In genomic region chr10:86410542-86411124, GRCh38 we compare ENCODE assay signal across 1 cellular context.
TF ChIP-seq lines count a peak whose summit lies in the region.

No MANE protein-coding gene starts in this region.

TF ChIP-seq in IMR-90, 13 proteins besides CTCF, POLR2A, EP300 and RAD21:
- no peak for TF ChIP-seq SMC3 (IDR thresholded peaks at IDR 0.05; ENCODE audit: low read depth, low read length)
- no peak for TF ChIP-seq CEBPB (IDR thresholded peaks at IDR 0.05; ENCODE audit: low read depth, low read length)
- TF ChIP-seq CHD1 (IDR thresholded peaks at IDR 0.05; ENCODE audit: low read depth, low read length): no peak
- TF ChIP-seq RCOR1 (IDR thresholded peaks at IDR 0.05; ENCODE audit: insufficient replicate concordance, low read length): peak; percentile 18
- no peak for TF ChIP-seq MAZ (IDR thresholded peaks at IDR 0.05; ENCODE audit: borderline replicate concordance, low read depth, low read length)
- TF ChIP-seq NFE2L2 (IDR thresholded peaks at IDR 0.05; ENCODE audit: low read depth, low read length): no peak
- no peak for TF ChIP-seq FOS (IDR thresholded peaks at IDR 0.05; ENCODE audit: low read depth, low read length)
- TF ChIP-seq BHLHE40 (IDR thresholded peaks at IDR 0.05; ENCODE audit: low read depth, low read length): no peak
- no peak for TF ChIP-seq USF2 (IDR thresholded peaks at IDR 0.05; ENCODE audit: low read depth, low read length)
- no peak for TF ChIP-seq RFX5 (IDR thresholded peaks at IDR 0.05; ENCODE audit: low read depth, low read length)
- TF ChIP-seq MAFK (IDR thresholded peaks at IDR 0.05; ENCODE audit: low read depth, low read length): peak; percentile 32; the same call in 1 of the 2 replicates
- no peak for TF ChIP-seq MXI1 (IDR thresholded peaks at IDR 0.05; ENCODE audit: borderline replicate concordance, low read depth, low read length)
- no peak for TF ChIP-seq ELK1 (IDR thresholded peaks at IDR 0.05; ENCODE audit: borderline replicate concordance, low read depth, low read length)
TF ChIP-seq in IMR-90: peak in this region for 2.
